ENCODE assay signal across 1 cellular context in genomic region chr17:76357597-76358158, GRCh38.
TF ChIP-seq lines count a peak whose summit lies in the region.

No MANE protein-coding gene starts in this region.

TF ChIP-seq in WTC11, 78 proteins besides CTCF, POLR2A, EP300 and RAD21:
- TF ChIP-seq ZNF512 (CRISPR knock-in tag; IDR thresholded peaks at IDR 0.05; ENCODE audit: borderline replicate concordance), result no peak
- TF ChIP-seq NR2C2 (CRISPR knock-in tag; IDR thresholded peaks at IDR 0.05), result no peak
- TF ChIP-seq SP1 (CRISPR knock-in tag; conservative IDR thresholded peaks at IDR 0.05), result no peak
- no peak for TF ChIP-seq AR (CRISPR knock-in tag; IDR thresholded peaks at IDR 0.05)
- no peak for TF ChIP-seq USF2 (CRISPR knock-in tag; IDR thresholded peaks at IDR 0.05)
- no peak for TF ChIP-seq TP53 (CRISPR knock-in tag; IDR thresholded peaks at IDR 0.05)
- no peak for TF ChIP-seq ATF6 (CRISPR knock-in tag; IDR thresholded peaks at IDR 0.05)
- TF ChIP-seq USF1 (CRISPR knock-in tag; IDR thresholded peaks at IDR 0.05), result no peak
- no peak for TF ChIP-seq NFYB (CRISPR knock-in tag; conservative IDR thresholded peaks at IDR 0.05; ENCODE audit: low read depth)
- no peak for TF ChIP-seq GRHL2 (CRISPR knock-in tag; IDR thresholded peaks at IDR 0.05; ENCODE audit: insufficient replicate concordance, severe bottlenecking)
- no peak for TF ChIP-seq JUN (CRISPR knock-in tag; IDR thresholded peaks at IDR 0.05)
- no peak for TF ChIP-seq ZNF219 (CRISPR knock-in tag; IDR thresholded peaks at IDR 0.05; ENCODE audit: borderline replicate concordance)
- no peak for TF ChIP-seq E2F1 (CRISPR knock-in tag; IDR thresholded peaks at IDR 0.05)
- TF ChIP-seq FOXK1 (CRISPR knock-in tag; IDR thresholded peaks at IDR 0.05), result no peak
- no peak for TF ChIP-seq TCF7 (CRISPR knock-in tag; IDR thresholded peaks at IDR 0.05; ENCODE audit: low read depth)
- TF ChIP-seq KAT7 (CRISPR knock-in tag; IDR thresholded peaks at IDR 0.05; ENCODE audit: borderline replicate concordance), result no peak
- TF ChIP-seq SOX15 (CRISPR knock-in tag; IDR thresholded peaks at IDR 0.05), result no peak
- no peak for TF ChIP-seq ZNF532 (CRISPR knock-in tag; IDR thresholded peaks at IDR 0.05; ENCODE audit: borderline replicate concordance)
- no peak for TF ChIP-seq ZBTB21 (CRISPR knock-in tag; IDR thresholded peaks at IDR 0.05; ENCODE audit: borderline replicate concordance)
- no peak for TF ChIP-seq CREM (CRISPR knock-in tag; IDR thresholded peaks at IDR 0.05)
